ENCODE assay signal across 27 cellular contexts in the genomic region with DNA sequence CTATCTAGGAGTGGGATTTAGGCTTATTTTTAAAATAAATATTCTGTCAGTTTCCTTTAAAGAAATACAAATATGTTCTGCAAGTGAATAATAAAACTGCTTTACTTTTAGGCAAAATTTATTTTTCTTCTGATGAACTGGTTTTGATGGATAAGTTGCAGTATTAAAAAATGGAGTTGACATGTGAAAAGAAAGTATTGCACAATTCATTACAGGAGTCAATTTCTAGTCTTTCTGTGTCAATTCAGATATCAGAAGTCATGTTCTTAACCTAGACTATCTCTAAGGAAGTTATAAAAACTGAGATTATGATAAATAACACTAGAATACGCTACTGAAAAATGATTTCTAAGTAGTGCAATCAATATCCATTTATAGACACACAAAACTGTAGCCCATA.
"Had no signal": no experiment of that assay in that cellular context is flagged by ENCODE, and none has a peak within 500 bp of the region (broad histone marks: within the 10 kb centered on the region; RNA-seq: fewer than 3 reads in every experiment).

No MANE protein-coding gene starts in this region.

- ATAC-seq: stimulated activated effector memory CD8-positive, alpha-beta T cell treated with anti-CD3 and anti-CD28 coated beads, Interleukin-12 subunit alpha, Interleukin-12 subunit beta, amount 100 ng/mL, for 72 hours; stimulated activated memory B cell treated with anti-CD40 and anti-IgM and Interleukin-4, amounts not matched to agents 10 μg/mL and 1 μg/mL and 100 μg/mL, for 72 hours; stimulated activated naive B cell treated with anti-CD40 and anti-IgM and Interleukin-4, amounts not matched to agents 10 μg/mL and 1 μg/mL and 100 μg/mL, for 72 hours; stimulated activated naive CD8-positive, alpha-beta T cell treated with anti-CD3 and anti-CD28 coated beads, Interleukin-15, amount 100 ng/mL, for 72 hours; stimulated activated naive CD8-positive, alpha-beta T cell treated with anti-CD3 and anti-CD28 coated beads, Interleukin-15, Interleukin-2, amounts not matched to agents 100 U/mL and 50 U/mL, for 24 hours; upper lobe of right lung had no signal

- H3K9me3 ChIP-seq: suprapubic skin, testis, thoracic aorta, tibial artery, transverse colon, upper lobe of left lung, upper lobe of right lung, uterus, vagina had no signal

- H3K4me3 ChIP-seq: stomach, suprapubic skin, testis, thoracic aorta, thyroid gland, tibial artery, tibial nerve, transverse colon, upper lobe of left lung, upper lobe of right lung, uterus, vagina had no signal

- H3K4me1 ChIP-seq: stomach, suprapubic skin, testis, thyroid gland, tibial artery, tibial nerve, transverse colon, upper lobe of left lung, upper lobe of right lung, uterus, vagina had no signal

- DNase-seq: stimulated activated CD4-positive, alpha-beta T cell treated with anti-CD3 and anti-CD28 coated beads, Interleukin-2, amount 100 ng/mL, for 48 hours; stimulated activated CD4-positive, alpha-beta T cell treated with anti-CD3 and anti-CD28 coated beads, Interleukin-4, amount 100 ng/mL, for 1 hour; stimulated activated CD4-positive, alpha-beta T cell treated with anti-CD3 and anti-CD28 coated beads, Interleukin-4, amount 100 ng/mL, for 24 hours; stimulated activated CD4-positive, alpha-beta T cell treated with anti-CD3 and anti-CD28 coated beads, Interleukin-4, amount 100 ng/mL, for 4 hours; stimulated activated CD8-positive, alpha-beta memory T cell treated with anti-CD3 and anti-CD28 coated beads, Interleukin-4, amount 100 ng/mL, for 48 hours; stimulated activated naive B cell treated with anti-CD40 and anti-IgM and Interleukin-4, amounts not matched to agents 10 μg/mL and 1 μg/mL and 100 μg/mL, for 72 hours; stimulated activated naive CD4-positive, alpha-beta T cell; stimulated activated naive CD4-positive, alpha-beta T cell treated with Interleukin-2 at 50 U/mL for 16 hours; stimulated activated naive CD8-positive, alpha-beta T cell treated with anti-CD3 and anti-CD28 coated beads, Interleukin-15, amount 100 ng/mL, for 72 hours; stimulated activated naive CD8-positive, alpha-beta T cell treated with anti-CD3 and anti-CD28 coated beads, Interleukin-15, Interleukin-2, amounts not matched to agents 100 U/mL and 50 U/mL, for 24 hours; stomach; substantia nigra; testis; thyroid gland; tibial artery; transverse colon; trophoblast cell; upper lobe of left lung; upper lobe of right lung; uterus had no signal

- H3K36me3 ChIP-seq: stomach, suprapubic skin, thoracic aorta, thyroid gland, tibial artery, tibial nerve, transverse colon, upper lobe of left lung, upper lobe of right lung, uterus, vagina had no signal

- H3K27me3 ChIP-seq: stomach, suprapubic skin, testis, thyroid gland, tibial artery, tibial nerve, transverse colon, upper lobe of left lung, upper lobe of right lung, uterus, vagina had no signal

- FAIRE-seq: urothelium cell line had no signal

- H3K27ac ChIP-seq: stomach, suprapubic skin, testis, thoracic aorta, thyroid gland, tibial artery, tibial nerve, transverse colon, upper lobe of left lung, upper lobe of right lung, uterus, vagina had no signal
